In the genomic region with DNA sequence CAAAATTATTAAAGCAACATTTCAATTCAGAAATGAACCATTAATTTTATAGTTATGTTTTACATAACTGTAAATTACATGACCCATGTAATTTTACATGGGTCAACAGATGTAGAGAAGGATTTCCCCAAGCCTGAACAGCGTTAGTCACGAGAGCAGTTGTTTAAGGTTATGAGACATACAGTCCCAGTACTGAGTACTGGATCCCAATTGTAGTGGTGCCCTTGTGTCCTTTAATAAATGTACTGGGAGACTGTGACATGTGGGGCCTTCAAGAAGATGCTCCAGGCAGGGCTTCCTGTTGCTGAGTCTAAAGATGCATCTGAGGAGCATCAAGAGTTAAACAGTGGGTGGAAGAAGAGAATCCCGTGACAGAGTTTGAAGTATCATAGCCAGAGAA, we compare ENCODE assay signal across 31 cellular contexts.
"Had no signal": no experiment of that assay in that cellular context is flagged by ENCODE, and none has a peak within 500 bp of the region (broad histone marks: within the 10 kb centered on the region; RNA-seq: fewer than 3 reads in every experiment).

No MANE protein-coding gene starts in this region.

- H3K9me3 ChIP-seq: ascending aorta had no signal

- H3K27me3 ChIP-seq: ascending aorta, cardiac muscle cell had no signal

- H3K4me3 ChIP-seq: ascending aorta, cardiac muscle cell had no signal

- ATAC-seq: activated CD4-positive, alpha-beta T cell treated with anti-CD3 and anti-CD28 coated beads for 36 hours; activated CD4-positive, CD25-positive, alpha-beta regulatory T cell treated with anti-CD3 and anti-CD28 coated beads, Interleukin-2, amount 50 U/mL, for 24 hours; activated CD8-positive, alpha-beta memory T cell treated with anti-CD3 and anti-CD28 coated beads, Interleukin-2, amount 10 ng/mL, durations not matched to agents 7 days and 5 days; activated CD8-positive, alpha-beta T cell treated with anti-CD3 and anti-CD28 coated beads, Interleukin-2, amount 10 ng/mL, durations not matched to agents 7 days and 5 days; activated naive CD8-positive, alpha-beta T cell treated with anti-CD3 and anti-CD28 coated beads, Interleukin-2, amount 50 U/mL, for 24 hours; WTC11 had no signal

- DNase-seq: activated CD4-positive, alpha-beta memory T cell treated with anti-CD3 and anti-CD28 coated beads, Interleukin-2, amount 10 ng/mL, durations not matched to agents 7 days and 5 days; activated CD4-positive, alpha-beta T cell treated with anti-CD3 and anti-CD28 coated beads for 1 hour; activated CD4-positive, alpha-beta T cell treated with anti-CD3 and anti-CD28 coated beads for 36 hours; activated CD4-positive, alpha-beta T cell treated with anti-CD3 and anti-CD28 coated beads for 48 hours; activated CD4-positive, alpha-beta T cell treated with anti-CD3 and anti-CD28 coated beads, Interleukin-2, amount 10 ng/mL, durations not matched to agents 7 days and 5 days; activated CD4-positive, alpha-beta T cell treated with anti-CD3 and anti-CD28 coated beads, Interleukin-2, amount 50 U/mL, for 48 hours; activated CD4-positive, CD25-positive, alpha-beta regulatory T cell; activated CD8-positive, alpha-beta memory T cell treated with anti-CD3 and anti-CD28 coated beads for 24 hours; activated CD8-positive, alpha-beta memory T cell treated with anti-CD3 and anti-CD28 coated beads, Interleukin-2, amount 10 ng/mL, durations not matched to agents 7 days and 5 days; activated CD8-positive, alpha-beta memory T cell treated with anti-CD3 and anti-CD28 coated beads, Interleukin-2, amount 50 U/mL, for 48 hours; activated CD8-positive, alpha-beta T cell treated with anti-CD3 and anti-CD28 coated beads, Interleukin-2, amount 10 ng/mL, durations not matched to agents 7 days and 5 days; activated effector memory CD4-positive, alpha-beta T cell treated with Interleukin-2 at 50 U/mL for 16 hours; activated gamma-delta T cell; activated naive CD4-positive, alpha-beta T cell treated with anti-CD3 and anti-CD28 coated beads, Interleukin-2, amount 10 ng/mL, durations not matched to agents 7 days and 5 days; activated naive CD4-positive, alpha-beta T cell treated with Interleukin-2 at 50 U/mL for 16 hours; activated naive CD8-positive, alpha-beta T cell treated with anti-CD3 and anti-CD28 coated beads, Interleukin-2, amount 10 ng/mL, durations not matched to agents 7 days and 5 days; activated naive CD8-positive, alpha-beta T cell treated with anti-CD3 and anti-CD28 coated beads, Interleukin-2, amount 50 U/mL, for 24 hours; activated T-cell treated with anti-CD3 and anti-CD28 coated beads, Interleukin-2, amount 50 U/mL, for 24 hours; activated T-cell treated with anti-CD3 and anti-CD28 coated beads, Interleukin-2, amount 50 U/mL, for 48 hours; amygdala; anterior cingulate cortex; caudate nucleus; cerebellar nuclear complex; T-helper 1 cell; T-helper 2 cell; T-helper 9 cell; WERI-Rb-1 had no signal

- H3K36me3 ChIP-seq: ascending aorta, cardiac muscle cell, WERI-Rb-1 had no signal

- H3K27ac ChIP-seq: ascending aorta, cardiac muscle cell, WERI-Rb-1 had no signal

- H3K4me1 ChIP-seq: ascending aorta had no signal
